16 cellular contexts compared by ENCODE assay signal in genomic region chr4:176323511-176324160, GRCh38. TPM values are rescaled to one million over a fixed set of nuclear protein-coding genes. Genes with fewer than 3 reads are reported as not detected.
DNase-seq lines count a peak whose midpoint lies in the region; ATAC-seq and TF ChIP-seq lines count a peak whose summit lies in the region.
"Had no signal": no experiment of that assay in that cellular context is flagged by ENCODE, and none has a peak within 500 bp of the region (broad histone marks: within the 10 kb centered on the region; RNA-seq: fewer than 3 reads in every experiment).

No MANE protein-coding gene starts in this region.

- no peaks in the 10 kb centered on the region for H3K27me3 Mint-ChIP-seq in CD4-positive, alpha-beta memory T cell
- no peaks in the 10 kb centered on the region for H3K27me3 Mint-ChIP-seq in central memory CD8-positive, alpha-beta T cell
- H3K27me3 Mint-ChIP-seq in natural killer cell (ENCODE audit: low read depth in 2 of 2), result no peaks in the 10 kb centered on the region
- no peaks in the 10 kb centered on the region for H3K27me3 Mint-ChIP-seq in activated CD4-positive, alpha-beta memory T cell treated with anti-CD3 and anti-CD28 coated beads, Interleukin-2, amount 10 ng/mL, durations not matched to agents 7 days and 5 days

- no peak overlapping the region for H4K8ac ChIP-seq in mesendoderm (ENCODE audit: low read depth, low read length)

- H3K23ac ChIP-seq in mesendoderm (ENCODE audit: low read length), result no peak overlapping the region

- H3K4ac ChIP-seq in mesendoderm (ENCODE audit: low read depth, low read length), result no peak overlapping the region

- H3K27ac Mint-ChIP-seq in CD4-positive, alpha-beta memory T cell, result peak overlapping the region in 3 of 7 donors; percentile 15 to 95 (median 75)
- H3K27ac Mint-ChIP-seq in central memory CD8-positive, alpha-beta T cell (ENCODE audit: low read depth), result no peak overlapping the region
- peak overlapping the region; percentile 94 to 98 for H3K27ac Mint-ChIP-seq in natural killer cell
- H3K27ac Mint-ChIP-seq in activated CD4-positive, alpha-beta memory T cell treated with anti-CD3 and anti-CD28 coated beads, Interleukin-2, amount 10 ng/mL, durations not matched to agents 7 days and 5 days, result no peak overlapping the region

- H2AK5ac ChIP-seq in mesendoderm (ENCODE audit: low read length), result no peak overlapping the region

- ATAC-seq in central memory CD8-positive, alpha-beta T cell (replicated peaks; ENCODE audit: extremely low read depth, poor library complexity, severe bottlenecking), result no peak
- no peak for ATAC-seq in natural killer cell

- H3K36me3 Mint-ChIP-seq in CD4-positive, alpha-beta memory T cell, result peaks cover 6 to 43% of the 10 kb centered on the region in 2 donors
- peaks cover 28% of the 10 kb centered on the region for H3K36me3 Mint-ChIP-seq in central memory CD8-positive, alpha-beta T cell (ENCODE audit: insufficient read depth)
- H3K36me3 Mint-ChIP-seq in natural killer cell, result no peaks in the 10 kb centered on the region
- H3K36me3 Mint-ChIP-seq in activated CD4-positive, alpha-beta memory T cell treated with anti-CD3 and anti-CD28 coated beads, Interleukin-2, amount 10 ng/mL, durations not matched to agents 7 days and 5 days (ENCODE audit: low read depth), result peaks cover 55% of the 10 kb centered on the region

- no peaks in the 10 kb centered on the region for H3K9me3 ChIP-seq in CD4-positive, alpha-beta memory T cell (ENCODE audit: control insufficient read depth in 1 of 2, low read length in 2 of 2)
- H3K9me3 ChIP-seq in thyroid gland, result no peaks in the 10 kb centered on the region

- H3K27me3 ChIP-seq in CD4-positive, alpha-beta memory T cell (ENCODE audit: insufficient read depth, low read length), result no peaks in the 10 kb centered on the region
- H3K27me3 ChIP-seq in mesendoderm (ENCODE audit: insufficient read depth, low read length, poor library complexity), result no peaks in the 10 kb centered on the region
- no peaks in the 10 kb centered on the region for H3K27me3 ChIP-seq in thyroid gland

- H3K4me1 Mint-ChIP-seq in CD4-positive, alpha-beta memory T cell, result peaks cover 29 to 83% (median 49%) of the 10 kb centered on the region in 4 donors
- peaks cover 53% of the 10 kb centered on the region for H3K4me1 Mint-ChIP-seq in central memory CD8-positive, alpha-beta T cell
- H3K4me1 Mint-ChIP-seq in natural killer cell, result peaks cover 56% of the 10 kb centered on the region in 2 donors
- H3K4me1 Mint-ChIP-seq in activated CD4-positive, alpha-beta memory T cell treated with anti-CD3 and anti-CD28 coated beads, Interleukin-2, amount 10 ng/mL, durations not matched to agents 7 days and 5 days, result peaks cover 42% of the 10 kb centered on the region

- POLR2A ChIA-PET in CD4-positive, alpha-beta memory T cell (lab: Charles Lee; ENCODE audit: partially characterized antibody), result no interaction called here
- POLR2A ChIA-PET in activated CD4-positive, alpha-beta memory T cell treated with anti-CD3 and anti-CD28 coated beads, Interleukin-2, amount 10 ng/mL, durations not matched to agents 7 days and 5 days (lab: Charles Lee), result interaction anchor here (1.1 to 1.5 kb wide), 2 partner anchors 9 to 986 kb away, joined by 3 to 4 read pairs; partner anchors contain the start of gene NEIL3

- WGBS in mesendoderm (ENCODE audit: extremely low coverage, insufficient coverage, low lambda C conversion rate), result no CpG with 5 or more reads among the region's 3 CpGs
- WGBS in thyroid gland, 2 donors, result 91% methylated on average over 3 of the region's 3 CpGs

- H3K79me2 ChIP-seq in mesendoderm (ENCODE audit: control insufficient read depth, insufficient read depth, low read length), result peaks cover 38% of the 10 kb centered on the region

- H3K4me3 Mint-ChIP-seq in CD4-positive, alpha-beta memory T cell, result peak overlapping the region in 6 of 8 donors; percentile 8 to 85 (median 60)
- peak overlapping the region; percentile 30 for H3K4me3 Mint-ChIP-seq in central memory CD8-positive, alpha-beta T cell
- H3K4me3 Mint-ChIP-seq in natural killer cell, result peak overlapping the region; percentile 35
- no peak overlapping the region for H3K4me3 Mint-ChIP-seq in activated CD4-positive, alpha-beta memory T cell treated with anti-CD3 and anti-CD28 coated beads, Interleukin-2, amount 10 ng/mL, durations not matched to agents 7 days and 5 days

- DNase-seq in CD4-positive, alpha-beta memory T cell, result no peak
- DNase-seq in NCI-H69 (lab: John Stamatoyannopoulos, UW) (peak; percentile 7), natural killer cell (no peak), mesendoderm (no peak), AG20443 (ENCODE audit: low spot score) (no peak), thyroid gland (no peak)
- no peak for DNase-seq in central memory CD8-positive, alpha-beta T cell (ENCODE audit: low spot score in 2 of 2)
- no peak for DNase-seq in activated CD4-positive, alpha-beta memory T cell treated with anti-CD3 and anti-CD28 coated beads, Interleukin-2, amount 10 ng/mL, durations not matched to agents 7 days and 5 days
- DNase-seq: activated CD4-positive, alpha-beta T cell treated with anti-CD3 and anti-CD28 coated beads, Interleukin-2, amount 50 U/mL, for 4 hours; activated gamma-delta T cell; head of caudate nucleus; NCI-H1694 treated with DMSO at 0.1 percent for 48 hours; stimulated activated CD4-positive, alpha-beta T cell treated with anti-CD3 and anti-CD28 coated beads, Interleukin-1b, Interleukin-23, amount 100 ng/mL, for 48 hours; T1000 had no signal

- CTCF ChIA-PET in CD4-positive, alpha-beta memory T cell (lab: Charles Lee; ENCODE audit: partially characterized antibody), result interaction anchor here (1.3 to 2.2 kb wide), 2 partner anchors 17 to 128 kb away, joined by 4 to 7 read pairs; no protein-coding TSS in a partner anchor
- CTCF ChIA-PET in activated CD4-positive, alpha-beta memory T cell treated with anti-CD3 and anti-CD28 coated beads, Interleukin-2, amount 10 ng/mL, durations not matched to agents 7 days and 5 days (lab: Charles Lee), result interaction anchor here (1.1 kb wide), 1 partner anchor 128 kb away, joined by 4 read pairs; no protein-coding TSS in a partner anchor

- no peak overlapping the region for H2BK5ac ChIP-seq in mesendoderm (ENCODE audit: low read length)

- H3K9me3 Mint-ChIP-seq in CD4-positive, alpha-beta memory T cell, result no peaks in the 10 kb centered on the region
- no peaks in the 10 kb centered on the region for H3K9me3 Mint-ChIP-seq in central memory CD8-positive, alpha-beta T cell
- no peaks in the 10 kb centered on the region for H3K9me3 Mint-ChIP-seq in natural killer cell
- H3K9me3 Mint-ChIP-seq in activated CD4-positive, alpha-beta memory T cell treated with anti-CD3 and anti-CD28 coated beads, Interleukin-2, amount 10 ng/mL, durations not matched to agents 7 days and 5 days, result no peaks in the 10 kb centered on the region

- no peak overlapping the region for H3K27ac ChIP-seq in CD4-positive, alpha-beta memory T cell (ENCODE audit: low read depth, low read length)
- H3K27ac ChIP-seq in mesendoderm (ENCODE audit: low read depth, low read length), result no peak overlapping the region
- no peak overlapping the region for H3K27ac ChIP-seq in thyroid gland
- H3K27ac ChIP-seq: RWPE1 had no signal

- TF ChIP-seq POLR2A in thyroid gland (IDR thresholded peaks at IDR 0.05), result no peak

- no peak overlapping the region for H3K4me2 ChIP-seq in mesendoderm (ENCODE audit: low read length)

- H2BK120ac ChIP-seq in mesendoderm (ENCODE audit: low read depth, low read length), result no peak overlapping the region

- no peak overlapping the region for H3K4me3 ChIP-seq in CD4-positive, alpha-beta memory T cell (ENCODE audit: low read length in 2 of 2)
- H3K4me3 ChIP-seq in mesendoderm (ENCODE audit: low read length) (no peak overlapping the region), thyroid gland (replicated peaks in 1 of 3) (no peak overlapping the region)

- H2BK15ac ChIP-seq in mesendoderm (replicated peaks; ENCODE audit: low read depth), result no peak overlapping the region

- H3K79me1 ChIP-seq in mesendoderm (ENCODE audit: low read length), result no peaks in the 10 kb centered on the region

- intact Hi-C loops in CD4-positive, alpha-beta memory T cell (cut with micrococcal nuclease), result loop anchor here (5.0 kb wide), 1 partner anchor 999 kb away; no protein-coding TSS in a partner anchor
- intact Hi-C loops in natural killer cell (cut with micrococcal nuclease), result loop anchor here (5.0 kb wide), 1 partner anchor 1119 kb away; the partner anchor contains the start of gene AGA
- intact Hi-C loops in thyroid gland (cut with DNase I), result no loop called here

- TF ChIP-seq CTCF in natural killer cell (IDR thresholded peaks at IDR 0.05), result no peak
- no peak for TF ChIP-seq CTCF in thyroid gland (IDR thresholded peaks at IDR 0.05)

- H3K18ac ChIP-seq in mesendoderm (ENCODE audit: low read length), result no peak overlapping the region

- no peak overlapping the region for H4K5ac ChIP-seq in mesendoderm (ENCODE audit: low read length)

- H3K9ac ChIP-seq in mesendoderm (ENCODE audit: low read length), result no peak overlapping the region

- no peak overlapping the region for H3K56ac ChIP-seq in mesendoderm (ENCODE audit: low read length)

- peaks cover 11% of the 10 kb centered on the region for H3K36me3 ChIP-seq in CD4-positive, alpha-beta memory T cell (ENCODE audit: insufficient read depth, low read length)
- no peaks in the 10 kb centered on the region for H3K36me3 ChIP-seq in mesendoderm (ENCODE audit: control insufficient read depth, insufficient read depth, low read length)
- no peaks in the 10 kb centered on the region for H3K36me3 ChIP-seq in thyroid gland

- peaks cover 77% of the 10 kb centered on the region for H3K4me1 ChIP-seq in CD4-positive, alpha-beta memory T cell (ENCODE audit: insufficient read depth, low read length)
- H3K4me1 ChIP-seq in mesendoderm (ENCODE audit: control insufficient read depth, low read depth, low read length), result no peaks in the 10 kb centered on the region
- H3K4me1 ChIP-seq in thyroid gland, result peaks cover 15 to 18% of the 10 kb centered on the region in 2 donors

RNA-seq across cellular contexts. Expression of gene SPCS3, which starts 3.9 kb away (rescaled TPM):
- 100 to 1,000 TPM; 193 to 207 TPM for total RNA-seq in CD4-positive, alpha-beta memory T cell
- 10 to 100 TPM; 62.4 to 74.7 TPM for polyA plus RNA-seq in CD4-positive, alpha-beta memory T cell
- total RNA-seq in natural killer cell (100 to 1,000 TPM; 157 to 204 (median 171) TPM), thyroid gland (100 to 1,000 TPM; 129 to 149 (median 136) TPM)
- 71.5 TPM for polyA plus RNA-seq in mesendoderm (2013, experiment 1 of 2)
- polyA plus RNA-seq in mesendoderm (2013, experiment 2 of 2), result 69.3 TPM
- total RNA-seq in activated CD4-positive, alpha-beta memory T cell treated with anti-CD3 and anti-CD28 coated beads, Interleukin-2, amount 10 ng/mL, durations not matched to agents 7 days and 5 days, result 100 to 1,000 TPM; 215 to 233 TPM

RNA-seq across cellular contexts. Expression of gene ASB5, which starts 54.6 kb away (rescaled TPM):
- not detected for total RNA-seq in CD4-positive, alpha-beta memory T cell
- not detected for polyA plus RNA-seq in CD4-positive, alpha-beta memory T cell
- not detected for total RNA-seq in natural killer cell
- 2.3 TPM for polyA plus RNA-seq in mesendoderm (2013, experiment 1 of 2)
- 2.3 TPM for polyA plus RNA-seq in mesendoderm (2013, experiment 2 of 2)
- total RNA-seq in activated CD4-positive, alpha-beta memory T cell treated with anti-CD3 and anti-CD28 coated beads, Interleukin-2, amount 10 ng/mL, durations not matched to agents 7 days and 5 days, result not detected
- total RNA-seq in thyroid gland, result under 1 TPM in 1 of 4 donors, not detected in 3; 0.13 TPM
- total RNA-seq: bronchial epithelial cell had no signal

Comparison
In these comparisons a context has a peak if more than half of its experiments do, and no peak if none do; other contexts are left out.
1. H3K27ac Mint-ChIP-seq: peak in natural killer cell (2 of 2); none in central memory CD8-positive, alpha-beta T cell (single experiment) and activated CD4-positive, alpha-beta memory T cell treated with anti-CD3 and anti-CD28 coated beads, Interleukin-2, amount 10 ng/mL, durations not matched to agents 7 days and 5 days (single experiment).